ENCODE assay signal across 1 cellular context in the genomic region with DNA sequence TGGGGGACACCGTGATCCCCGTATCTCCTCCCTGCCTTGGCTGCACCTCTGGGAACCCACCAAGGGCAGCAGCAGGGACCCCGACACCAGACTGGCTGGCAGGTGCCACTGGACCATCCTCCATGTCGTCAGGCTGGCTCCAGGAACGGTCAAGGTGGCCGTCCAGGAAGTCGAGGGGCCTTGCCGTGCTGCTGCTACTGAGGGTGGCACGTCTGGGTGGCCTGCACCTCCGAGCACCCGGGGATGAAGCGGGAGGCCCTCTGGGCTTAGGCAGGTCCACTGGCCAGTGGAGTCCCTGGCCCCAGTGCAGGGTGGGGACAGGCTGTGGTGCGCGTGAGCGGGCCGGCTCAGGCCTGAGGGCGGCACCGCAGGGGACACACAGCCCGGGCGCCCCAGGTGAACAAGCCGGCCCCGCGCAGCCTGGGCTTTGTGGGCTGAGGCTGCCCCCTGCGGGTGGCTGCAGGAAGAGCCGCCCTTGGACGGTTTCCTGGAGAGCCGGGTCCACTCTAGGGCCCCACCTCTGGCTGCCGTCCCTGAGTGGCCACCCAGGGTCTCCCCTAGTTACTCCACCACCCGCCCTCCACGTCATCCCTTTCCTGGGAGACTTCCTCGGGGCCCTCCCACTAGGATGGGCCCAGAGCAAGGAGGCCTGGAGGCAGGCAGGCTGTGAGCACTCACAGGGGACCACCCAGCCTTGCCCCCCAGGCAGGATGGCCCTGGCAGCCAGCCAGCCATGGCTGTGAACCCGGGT.
TF ChIP-seq lines count a peak whose summit lies in the region.

No MANE protein-coding gene starts in this region.

TF ChIP-seq in HepG2, 621 proteins besides CTCF, POLR2A, EP300 and RAD21 (continued from another document and continues in another):
- TF ChIP-seq SRY (CRISPR knock-in tag; IDR thresholded peaks at IDR 0.05) = 0 out of 2 replicates have a peak, but pooled peaks have one; percentile 66
- no peak for TF ChIP-seq ZNF678 (CRISPR knock-in tag; IDR thresholded peaks at IDR 0.05)
- TF ChIP-seq ZNF17 (CRISPR knock-in tag; IDR thresholded peaks at IDR 0.05) = no peak
- no peak for TF ChIP-seq ZNF7 (CRISPR knock-in tag; IDR thresholded peaks at IDR 0.05)
- TF ChIP-seq MZF1 (CRISPR knock-in tag; IDR thresholded peaks at IDR 0.05; ENCODE audit: borderline replicate concordance) = no peak
- no peak for TF ChIP-seq ZNF552 (CRISPR knock-in tag; IDR thresholded peaks at IDR 0.05; ENCODE audit: borderline replicate concordance)
- TF ChIP-seq, protein P1, sequence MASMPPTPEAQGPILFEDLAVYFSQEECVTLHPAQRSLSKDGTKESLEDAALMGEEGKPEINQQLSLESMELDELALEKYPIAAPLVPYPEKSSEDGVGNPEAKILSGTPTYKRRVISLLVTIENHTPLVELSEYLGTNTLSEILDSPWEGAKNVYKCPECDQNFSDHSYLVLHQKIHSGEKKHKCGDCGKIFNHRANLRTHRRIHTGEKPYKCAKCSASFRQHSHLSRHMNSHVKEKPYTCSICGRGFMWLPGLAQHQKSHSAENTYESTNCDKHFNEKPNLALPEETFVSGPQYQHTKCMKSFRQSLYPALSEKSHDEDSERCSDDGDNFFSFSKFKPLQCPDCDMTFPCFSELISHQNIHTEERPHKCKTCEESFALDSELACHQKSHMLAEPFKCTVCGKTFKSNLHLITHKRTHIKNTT (CRISPR knock-in tag; IDR thresholded peaks at IDR 0.05) = no peak
- no peak for TF ChIP-seq TAF1 (CRISPR knock-in tag; IDR thresholded peaks at IDR 0.05)
- TF ChIP-seq, protein P2, sequence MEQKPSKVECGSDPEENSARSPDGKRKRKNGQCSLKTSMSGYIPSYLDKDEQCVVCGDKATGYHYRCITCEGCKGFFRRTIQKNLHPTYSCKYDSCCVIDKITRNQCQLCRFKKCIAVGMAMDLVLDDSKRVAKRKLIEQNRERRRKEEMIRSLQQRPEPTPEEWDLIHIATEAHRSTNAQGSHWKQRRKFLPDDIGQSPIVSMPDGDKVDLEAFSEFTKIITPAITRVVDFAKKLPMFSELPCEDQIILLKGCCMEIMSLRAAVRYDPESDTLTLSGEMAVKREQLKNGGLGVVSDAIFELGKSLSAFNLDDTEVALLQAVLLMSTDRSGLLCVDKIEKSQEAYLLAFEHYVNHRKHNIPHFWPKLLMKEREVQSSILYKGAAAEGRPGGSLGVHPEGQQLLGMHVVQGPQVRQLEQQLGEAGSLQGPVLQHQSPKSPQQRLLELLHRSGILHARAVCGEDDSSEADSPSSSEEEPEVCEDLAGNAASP (CRISPR knock-in tag; IDR thresholded peaks at IDR 0.05; ENCODE audit: borderline replicate concordance) = peak; percentile 70; the same call in 1 of the 2 replicates
- TF ChIP-seq, protein P3, sequence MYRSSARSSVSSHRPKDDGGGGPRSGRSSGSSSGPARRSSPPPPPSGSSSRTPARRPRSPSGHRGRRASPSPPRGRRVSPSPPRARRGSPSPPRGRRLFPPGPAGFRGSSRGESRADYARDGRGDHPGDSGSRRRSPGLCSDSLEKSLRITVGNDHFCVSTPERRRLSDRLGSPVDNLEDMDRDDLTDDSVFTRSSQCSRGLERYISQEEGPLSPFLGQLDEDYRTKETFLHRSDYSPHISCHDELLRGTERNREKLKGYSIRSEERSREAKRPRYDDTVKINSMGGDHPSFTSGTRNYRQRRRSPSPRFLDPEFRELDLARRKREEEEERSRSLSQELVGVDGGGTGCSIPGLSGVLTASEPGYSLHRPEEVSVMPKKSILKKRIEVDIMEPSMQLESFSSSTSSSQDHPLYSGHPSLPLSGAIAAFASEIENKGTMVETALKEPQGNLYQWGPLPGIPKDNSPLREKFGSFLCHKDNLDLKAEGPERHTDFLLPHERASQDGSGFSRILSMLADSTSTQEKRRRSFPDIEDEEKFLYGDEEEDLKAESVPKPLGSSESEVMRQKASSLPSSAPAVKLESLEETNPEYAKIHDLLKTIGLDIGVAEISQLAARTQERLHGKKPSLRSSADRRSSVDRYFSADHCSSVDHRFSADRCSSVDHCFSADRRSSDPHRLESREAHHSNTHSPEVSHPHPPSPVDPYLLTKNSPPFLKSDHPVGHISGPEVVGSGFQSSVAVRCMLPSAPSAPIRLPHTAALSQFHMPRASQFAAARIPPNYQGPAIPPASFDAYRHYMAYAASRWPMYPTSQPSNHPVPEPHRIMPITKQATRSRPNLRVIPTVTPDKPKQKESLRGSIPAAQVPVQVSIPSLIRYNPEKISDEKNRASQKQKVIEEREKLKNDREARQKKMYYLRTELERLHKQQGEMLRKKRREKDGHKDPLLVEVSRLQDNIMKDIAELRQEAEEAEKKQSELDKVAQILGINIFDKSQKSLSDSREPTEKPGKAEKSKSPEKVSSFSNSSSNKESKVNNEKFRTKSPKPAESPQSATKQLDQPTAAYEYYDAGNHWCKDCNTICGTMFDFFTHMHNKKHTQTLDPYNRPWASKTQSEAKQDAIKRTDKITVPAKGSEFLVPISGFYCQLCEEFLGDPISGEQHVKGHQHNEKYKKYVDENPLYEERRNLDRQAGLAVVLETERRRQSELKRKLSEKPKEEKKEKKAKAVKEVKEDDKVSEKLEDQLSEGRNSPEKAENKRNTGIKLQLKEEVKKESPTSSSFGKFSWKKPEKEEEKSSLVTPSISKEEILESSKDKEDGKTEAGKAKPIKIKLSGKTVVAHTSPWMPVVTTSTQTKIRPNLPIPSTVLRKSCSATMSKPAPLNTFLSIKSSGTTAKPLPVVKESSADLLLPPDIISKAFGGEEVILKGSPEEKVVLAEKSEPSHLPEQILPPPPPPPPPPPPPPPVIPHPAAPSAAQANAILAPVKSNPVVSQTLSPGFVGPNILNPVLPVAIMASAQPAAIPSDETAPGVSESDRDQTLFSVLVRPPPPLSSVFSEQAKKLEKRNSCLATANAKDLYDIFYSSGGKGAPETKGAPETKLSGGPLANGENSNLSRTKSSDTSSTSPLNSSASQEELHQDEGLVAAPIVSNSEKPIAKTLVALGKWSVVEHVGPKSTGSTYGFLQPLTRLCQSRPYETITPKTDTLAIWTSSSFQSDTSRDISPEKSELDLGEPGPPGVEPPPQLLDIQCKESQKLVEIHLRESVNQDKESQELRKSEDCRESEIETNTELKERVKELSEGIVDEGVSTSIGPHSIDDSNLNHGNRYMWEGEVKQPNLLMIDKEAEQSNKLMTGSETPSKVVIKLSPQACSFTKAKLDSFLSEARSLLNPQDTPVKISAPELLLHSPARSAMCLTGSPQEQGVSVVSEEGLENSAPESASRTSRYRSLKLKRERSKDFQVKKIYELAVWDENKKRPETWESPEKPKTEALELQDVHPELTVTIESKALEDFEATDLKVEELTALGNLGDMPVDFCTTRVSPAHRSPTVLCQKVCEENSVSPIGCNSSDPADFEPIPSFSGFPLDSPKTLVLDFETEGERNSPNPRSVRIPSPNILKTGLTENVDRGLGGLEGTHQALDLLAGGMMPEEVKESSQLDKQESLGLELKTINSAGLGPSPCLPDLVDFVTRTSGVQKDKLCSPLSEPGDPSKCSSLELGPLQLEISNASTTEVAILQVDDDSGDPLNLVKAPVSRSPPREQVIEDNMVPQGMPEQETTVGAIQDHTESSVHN (CRISPR knock-in tag; IDR thresholded peaks at IDR 0.05) = no peak
- TF ChIP-seq, protein P4, sequence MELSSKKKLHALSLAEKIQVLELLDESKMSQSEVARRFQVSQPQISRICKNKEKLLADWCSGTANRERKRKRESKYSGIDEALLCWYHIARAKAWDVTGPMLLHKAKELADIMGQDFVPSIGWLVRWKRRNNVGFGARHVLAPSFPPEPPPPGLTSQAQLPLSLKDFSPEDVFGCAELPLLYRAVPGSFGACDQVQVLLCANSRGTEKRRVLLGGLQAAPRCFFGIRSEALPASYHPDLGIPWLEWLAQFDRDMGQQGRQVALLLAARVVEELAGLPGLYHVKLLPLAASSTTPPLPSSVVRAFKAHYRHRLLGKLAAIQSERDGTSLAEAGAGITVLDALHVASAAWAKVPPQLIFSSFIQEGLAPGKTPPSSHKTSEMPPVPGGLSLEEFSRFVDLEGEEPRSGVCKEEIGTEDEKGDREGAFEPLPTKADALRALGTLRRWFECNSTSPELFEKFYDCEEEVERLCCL (CRISPR knock-in tag; IDR thresholded peaks at IDR 0.05; ENCODE audit: borderline replicate concordance) = no peak
- TF ChIP-seq, protein P5, sequence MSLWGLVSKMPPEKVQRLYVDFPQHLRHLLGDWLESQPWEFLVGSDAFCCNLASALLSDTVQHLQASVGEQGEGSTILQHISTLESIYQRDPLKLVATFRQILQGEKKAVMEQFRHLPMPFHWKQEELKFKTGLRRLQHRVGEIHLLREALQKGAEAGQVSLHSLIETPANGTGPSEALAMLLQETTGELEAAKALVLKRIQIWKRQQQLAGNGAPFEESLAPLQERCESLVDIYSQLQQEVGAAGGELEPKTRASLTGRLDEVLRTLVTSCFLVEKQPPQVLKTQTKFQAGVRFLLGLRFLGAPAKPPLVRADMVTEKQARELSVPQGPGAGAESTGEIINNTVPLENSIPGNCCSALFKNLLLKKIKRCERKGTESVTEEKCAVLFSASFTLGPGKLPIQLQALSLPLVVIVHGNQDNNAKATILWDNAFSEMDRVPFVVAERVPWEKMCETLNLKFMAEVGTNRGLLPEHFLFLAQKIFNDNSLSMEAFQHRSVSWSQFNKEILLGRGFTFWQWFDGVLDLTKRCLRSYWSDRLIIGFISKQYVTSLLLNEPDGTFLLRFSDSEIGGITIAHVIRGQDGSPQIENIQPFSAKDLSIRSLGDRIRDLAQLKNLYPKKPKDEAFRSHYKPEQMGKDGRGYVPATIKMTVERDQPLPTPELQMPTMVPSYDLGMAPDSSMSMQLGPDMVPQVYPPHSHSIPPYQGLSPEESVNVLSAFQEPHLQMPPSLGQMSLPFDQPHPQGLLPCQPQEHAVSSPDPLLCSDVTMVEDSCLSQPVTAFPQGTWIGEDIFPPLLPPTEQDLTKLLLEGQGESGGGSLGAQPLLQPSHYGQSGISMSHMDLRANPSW (CRISPR knock-in tag; IDR thresholded peaks at IDR 0.05; ENCODE audit: borderline replicate concordance) = no peak
- no peak for TF ChIP-seq SP1 (IDR thresholded peaks at IDR 0.05)
- no peak for TF ChIP-seq SP1 (CRISPR knock-in tag; IDR thresholded peaks at IDR 0.05)
- TF ChIP-seq, protein P6, sequence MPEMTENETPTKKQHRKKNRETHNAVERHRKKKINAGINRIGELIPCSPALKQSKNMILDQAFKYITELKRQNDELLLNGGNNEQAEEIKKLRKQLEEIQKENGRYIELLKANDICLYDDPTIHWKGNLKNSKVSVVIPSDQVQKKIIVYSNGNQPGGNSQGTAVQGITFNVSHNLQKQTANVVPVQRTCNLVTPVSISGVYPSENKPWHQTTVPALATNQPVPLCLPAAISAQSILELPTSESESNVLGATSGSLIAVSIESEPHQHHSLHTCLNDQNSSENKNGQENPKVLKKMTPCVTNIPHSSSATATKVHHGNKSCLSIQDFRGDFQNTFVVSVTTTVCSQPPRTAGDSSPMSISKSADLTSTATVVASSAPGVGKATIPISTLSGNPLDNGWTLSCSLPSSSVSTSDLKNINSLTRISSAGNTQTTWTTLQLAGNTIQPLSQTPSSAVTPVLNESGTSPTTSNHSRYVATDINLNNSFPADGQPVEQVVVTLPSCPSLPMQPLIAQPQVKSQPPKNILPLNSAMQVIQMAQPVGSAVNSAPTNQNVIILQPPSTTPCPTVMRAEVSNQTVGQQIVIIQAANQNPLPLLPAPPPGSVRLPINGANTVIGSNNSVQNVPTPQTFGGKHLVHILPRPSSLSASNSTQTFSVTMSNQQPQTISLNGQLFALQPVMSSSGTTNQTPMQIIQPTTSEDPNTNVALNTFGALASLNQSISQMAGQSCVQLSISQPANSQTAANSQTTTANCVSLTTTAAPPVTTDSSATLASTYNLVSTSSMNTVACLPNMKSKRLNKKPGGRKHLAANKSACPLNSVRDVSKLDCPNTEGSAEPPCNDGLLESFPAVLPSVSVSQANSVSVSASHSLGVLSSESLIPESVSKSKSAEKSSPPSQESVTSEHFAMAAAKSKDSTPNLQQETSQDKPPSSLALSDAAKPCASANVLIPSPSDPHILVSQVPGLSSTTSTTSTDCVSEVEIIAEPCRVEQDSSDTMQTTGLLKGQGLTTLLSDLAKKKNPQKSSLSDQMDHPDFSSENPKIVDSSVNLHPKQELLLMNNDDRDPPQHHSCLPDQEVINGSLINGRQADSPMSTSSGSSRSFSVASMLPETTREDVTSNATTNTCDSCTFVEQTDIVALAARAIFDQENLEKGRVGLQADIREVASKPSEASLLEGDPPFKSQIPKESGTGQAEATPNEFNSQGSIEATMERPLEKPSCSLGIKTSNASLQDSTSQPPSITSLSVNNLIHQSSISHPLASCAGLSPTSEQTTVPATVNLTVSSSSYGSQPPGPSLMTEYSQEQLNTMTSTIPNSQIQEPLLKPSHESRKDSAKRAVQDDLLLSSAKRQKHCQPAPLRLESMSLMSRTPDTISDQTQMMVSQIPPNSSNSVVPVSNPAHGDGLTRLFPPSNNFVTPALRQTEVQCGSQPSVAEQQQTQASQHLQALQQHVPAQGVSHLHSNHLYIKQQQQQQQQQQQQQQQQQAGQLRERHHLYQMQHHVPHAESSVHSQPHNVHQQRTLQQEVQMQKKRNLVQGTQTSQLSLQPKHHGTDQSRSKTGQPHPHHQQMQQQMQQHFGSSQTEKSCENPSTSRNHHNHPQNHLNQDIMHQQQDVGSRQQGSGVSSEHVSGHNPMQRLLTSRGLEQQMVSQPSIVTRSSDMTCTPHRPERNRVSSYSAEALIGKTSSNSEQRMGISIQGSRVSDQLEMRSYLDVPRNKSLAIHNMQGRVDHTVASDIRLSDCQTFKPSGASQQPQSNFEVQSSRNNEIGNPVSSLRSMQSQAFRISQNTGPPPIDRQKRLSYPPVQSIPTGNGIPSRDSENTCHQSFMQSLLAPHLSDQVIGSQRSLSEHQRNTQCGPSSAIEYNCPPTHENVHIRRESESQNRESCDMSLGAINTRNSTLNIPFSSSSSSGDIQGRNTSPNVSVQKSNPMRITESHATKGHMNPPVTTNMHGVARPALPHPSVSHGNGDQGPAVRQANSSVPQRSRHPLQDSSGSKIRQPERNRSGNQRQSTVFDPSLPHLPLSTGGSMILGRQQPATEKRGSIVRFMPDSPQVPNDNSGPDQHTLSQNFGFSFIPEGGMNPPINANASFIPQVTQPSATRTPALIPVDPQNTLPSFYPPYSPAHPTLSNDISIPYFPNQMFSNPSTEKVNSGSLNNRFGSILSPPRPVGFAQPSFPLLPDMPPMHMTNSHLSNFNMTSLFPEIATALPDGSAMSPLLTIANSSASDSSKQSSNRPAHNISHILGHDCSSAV (CRISPR knock-in tag; IDR thresholded peaks at IDR 0.05; ENCODE audit: borderline replicate concordance) = no peak
- TF ChIP-seq TCF12 (IDR thresholded peaks at IDR 0.05) = no peak
- TF ChIP-seq TCF12 (CRISPR knock-in tag; IDR thresholded peaks at IDR 0.05) = no peak
- TF ChIP-seq RFX1 (IDR thresholded peaks at IDR 0.05) = no peak
- TF ChIP-seq ZNF234 (CRISPR knock-in tag; conservative IDR thresholded peaks at IDR 0.05) = no peak
